In the genomic region with DNA sequence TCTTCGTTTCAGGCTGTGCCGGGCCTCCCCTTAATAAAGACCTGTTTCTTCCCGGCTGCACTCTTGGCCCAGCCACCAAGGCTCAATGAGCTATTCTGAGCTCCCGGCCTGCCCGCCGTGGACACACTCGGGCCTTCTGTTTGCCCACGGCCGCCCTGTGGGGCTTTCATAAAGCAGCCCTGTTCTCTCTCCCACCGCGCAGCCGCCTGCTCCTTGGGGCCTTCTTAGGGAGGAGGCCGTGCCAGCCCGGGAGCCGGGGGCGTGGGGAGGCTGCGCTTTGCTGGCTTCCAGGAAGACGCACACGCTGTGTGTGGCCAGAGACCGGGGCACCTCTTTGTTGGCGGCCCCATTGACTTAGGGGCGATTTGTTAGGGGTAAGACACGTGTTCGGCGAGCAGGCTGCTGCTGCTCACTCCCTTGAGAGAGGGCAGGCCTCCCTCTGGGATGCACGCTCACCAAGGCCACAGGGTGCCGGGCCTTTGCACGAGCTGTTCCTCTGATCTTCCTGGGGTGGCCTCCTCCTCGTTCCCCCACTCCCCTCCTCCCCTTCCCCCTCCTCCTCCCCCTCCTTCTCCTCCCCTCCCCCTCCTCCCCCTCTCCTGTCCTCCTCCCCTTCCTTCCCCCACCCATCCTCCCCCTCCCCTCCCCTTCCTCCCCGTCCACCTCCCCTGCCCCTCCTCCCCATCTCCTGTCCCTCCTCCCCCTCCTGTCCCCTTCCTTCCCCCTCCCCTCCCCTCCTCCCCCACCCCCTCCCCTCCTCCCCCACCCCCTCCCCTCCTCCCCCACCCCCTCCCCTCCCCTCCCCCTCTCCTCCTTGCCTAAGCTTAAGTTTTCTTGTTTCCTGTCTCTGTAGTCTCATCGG, we compare ENCODE assay signal across 12 cellular contexts. TPM values are rescaled to one million over a fixed set of nuclear protein-coding genes. Genes with fewer than 3 reads are reported as not detected.
DNase-seq lines count a peak whose midpoint lies in the region; ATAC-seq and TF ChIP-seq lines count a peak whose summit lies in the region.
"Had no signal": no experiment of that assay in that cellular context is flagged by ENCODE, and none has a peak within 500 bp of the region (broad histone marks: within the 10 kb centered on the region; RNA-seq: fewer than 3 reads in every experiment).

No MANE protein-coding gene starts in this region.

- no peak for ATAC-seq in activated naive CD8-positive, alpha-beta T cell treated with anti-CD3 and anti-CD28 coated beads, Interleukin-2, amount 10 ng/mL, durations not matched to agents 7 days and 5 days (ENCODE audit: low read depth)
- no peak for ATAC-seq in activated naive CD8-positive, alpha-beta T cell treated with anti-CD3 and anti-CD28 coated beads, Interleukin-2, amount 50 U/mL, for 24 hours
- ATAC-seq: gastroesophageal sphincter had no signal

- H3K27ac Mint-ChIP-seq in activated naive CD8-positive, alpha-beta T cell treated with anti-CD3 and anti-CD28 coated beads, Interleukin-2, amount 10 ng/mL, durations not matched to agents 7 days and 5 days, result peak overlapping the region; percentile 51
- no peak overlapping the region for H3K27ac Mint-ChIP-seq in activated naive CD8-positive, alpha-beta T cell treated with anti-CD3 and anti-CD28 coated beads, Interleukin-2, amount 50 U/mL, for 24 hours
- H3K27ac Mint-ChIP-seq in type B pancreatic cell, result peak overlapping the region; percentile 39

- POLR2A ChIA-PET in activated naive CD8-positive, alpha-beta T cell treated with anti-CD3 and anti-CD28 coated beads, Interleukin-2, amount 10 ng/mL, durations not matched to agents 7 days and 5 days (lab: Charles Lee), result no interaction called here

- no peaks in the 10 kb centered on the region for H3K36me3 Mint-ChIP-seq in activated naive CD8-positive, alpha-beta T cell treated with anti-CD3 and anti-CD28 coated beads, Interleukin-2, amount 10 ng/mL, durations not matched to agents 7 days and 5 days
- H3K36me3 Mint-ChIP-seq in activated naive CD8-positive, alpha-beta T cell treated with anti-CD3 and anti-CD28 coated beads, Interleukin-2, amount 50 U/mL, for 24 hours (ENCODE audit: low read depth), result no peaks in the 10 kb centered on the region
- no peaks in the 10 kb centered on the region for H3K36me3 Mint-ChIP-seq in type B pancreatic cell
- H3K36me3 Mint-ChIP-seq: IgD-negative memory B cell had no signal

- no peak overlapping the region for H3K4me3 Mint-ChIP-seq in activated naive CD8-positive, alpha-beta T cell treated with anti-CD3 and anti-CD28 coated beads, Interleukin-2, amount 10 ng/mL, durations not matched to agents 7 days and 5 days
- H3K4me3 Mint-ChIP-seq in activated naive CD8-positive, alpha-beta T cell treated with anti-CD3 and anti-CD28 coated beads, Interleukin-2, amount 50 U/mL, for 24 hours, result no peak overlapping the region
- H3K4me3 Mint-ChIP-seq in type B pancreatic cell, result peak overlapping the region; percentile 34
- H3K4me3 Mint-ChIP-seq: IgD-negative memory B cell had no signal

- H3K4me1 Mint-ChIP-seq in activated naive CD8-positive, alpha-beta T cell treated with anti-CD3 and anti-CD28 coated beads, Interleukin-2, amount 10 ng/mL, durations not matched to agents 7 days and 5 days, result peaks cover 5% of the 10 kb centered on the region
- H3K4me1 Mint-ChIP-seq in activated naive CD8-positive, alpha-beta T cell treated with anti-CD3 and anti-CD28 coated beads, Interleukin-2, amount 50 U/mL, for 24 hours, result peaks cover 3% of the 10 kb centered on the region
- H3K4me1 Mint-ChIP-seq in type B pancreatic cell (ENCODE audit: unreplicated experiment), result peaks cover 16% of the 10 kb centered on the region
- H3K4me1 Mint-ChIP-seq: IgD-negative memory B cell had no signal

- H3K9me3 Mint-ChIP-seq in activated naive CD8-positive, alpha-beta T cell treated with anti-CD3 and anti-CD28 coated beads, Interleukin-2, amount 10 ng/mL, durations not matched to agents 7 days and 5 days, result no peaks in the 10 kb centered on the region
- no peaks in the 10 kb centered on the region for H3K9me3 Mint-ChIP-seq in activated naive CD8-positive, alpha-beta T cell treated with anti-CD3 and anti-CD28 coated beads, Interleukin-2, amount 50 U/mL, for 24 hours
- H3K9me3 Mint-ChIP-seq in type B pancreatic cell, result no peaks in the 10 kb centered on the region
- H3K9me3 Mint-ChIP-seq: IgD-negative memory B cell had no signal

- TF ChIP-seq CTCF in type B pancreatic cell (conservative IDR thresholded peaks at IDR 0.05), result no peak

- DNase-seq in activated naive CD8-positive, alpha-beta T cell treated with anti-CD3 and anti-CD28 coated beads, Interleukin-2, amount 10 ng/mL, durations not matched to agents 7 days and 5 days, result no peak
- no peak for DNase-seq in activated naive CD8-positive, alpha-beta T cell treated with anti-CD3 and anti-CD28 coated beads, Interleukin-2, amount 50 U/mL, for 24 hours
- DNase-seq in ecto neural progenitor cell (ENCODE audit: low spot score) (peak; percentile 83), midbrain (lab: John Stamatoyannopoulos, UW) (peak; percentile 90), type B pancreatic cell (ENCODE audit: extremely low spot score, unreplicated experiment) (no peak), HPDE6-E6E7 (ENCODE audit: extremely low spot score) (no peak), hepatic stellate cell (ENCODE audit: low spot score) (no peak), HK-2 (ENCODE audit: unreplicated experiment) (no peak)
- DNase-seq: NCI-H82, WERI-Rb-1 had no signal

- H3K27me3 Mint-ChIP-seq in activated naive CD8-positive, alpha-beta T cell treated with anti-CD3 and anti-CD28 coated beads, Interleukin-2, amount 10 ng/mL, durations not matched to agents 7 days and 5 days, result no peaks in the 10 kb centered on the region
- no peaks in the 10 kb centered on the region for H3K27me3 Mint-ChIP-seq in activated naive CD8-positive, alpha-beta T cell treated with anti-CD3 and anti-CD28 coated beads, Interleukin-2, amount 50 U/mL, for 24 hours
- H3K27me3 Mint-ChIP-seq in type B pancreatic cell, result no peaks in the 10 kb centered on the region

RNA-seq across cellular contexts. Expression of a gene that starts 11.3 kb away (rescaled TPM):
- total RNA-seq in activated naive CD8-positive, alpha-beta T cell treated with anti-CD3 and anti-CD28 coated beads, Interleukin-2, amount 10 ng/mL, durations not matched to agents 7 days and 5 days, result 10 to 100 TPM; 23.9 to 24.3 TPM
- 19.1 and 21.4 TPM in 2 replicates for total RNA-seq in type B pancreatic cell (ENCODE audit: low replicate concordance)

RNA-seq across cellular contexts. Expression of a gene that starts 17.6 kb away (rescaled TPM):
- 10 to 100 TPM; 74.6 to 80.0 TPM for total RNA-seq in activated naive CD8-positive, alpha-beta T cell treated with anti-CD3 and anti-CD28 coated beads, Interleukin-2, amount 10 ng/mL, durations not matched to agents 7 days and 5 days
- total RNA-seq in type B pancreatic cell (ENCODE audit: low replicate concordance), result 61.3 and 73.0 TPM in 2 replicates

RNA-seq across cellular contexts. Expression of a gene that starts 33.6 kb away (rescaled TPM):
- total RNA-seq in activated naive CD8-positive, alpha-beta T cell treated with anti-CD3 and anti-CD28 coated beads, Interleukin-2, amount 10 ng/mL, durations not matched to agents 7 days and 5 days, result 1 to 10 TPM in 1 of 2 experiments, not detected in 1; 1.5 TPM
- 58.9 and 80.8 TPM in 2 replicates for total RNA-seq in type B pancreatic cell (ENCODE audit: low replicate concordance)

RNA-seq across cellular contexts. Expression of a gene that starts 55.2 kb away (rescaled TPM):
- 10 to 100 TPM; 21.5 to 23.9 TPM for total RNA-seq in activated naive CD8-positive, alpha-beta T cell treated with anti-CD3 and anti-CD28 coated beads, Interleukin-2, amount 10 ng/mL, durations not matched to agents 7 days and 5 days
- total RNA-seq in type B pancreatic cell (ENCODE audit: low replicate concordance), result 33.9 and 35.9 TPM in 2 replicates

Comparison
In these comparisons a context has a peak if more than half of its experiments do, and no peak if none do; other contexts are left out.
1. DNase-seq: peak in ecto neural progenitor cell (single experiment) and midbrain (single experiment); none in activated naive CD8-positive, alpha-beta T cell treated with anti-CD3 and anti-CD28 coated beads, Interleukin-2, amount 10 ng/mL, durations not matched to agents 7 days and 5 days (single experiment), activated naive CD8-positive, alpha-beta T cell treated with anti-CD3 and anti-CD28 coated beads, Interleukin-2, amount 50 U/mL, for 24 hours (single experiment), type B pancreatic cell (single experiment), HPDE6-E6E7 (single experiment), hepatic stellate cell (single experiment) and HK-2 (single experiment).
2. RNA of a gene that starts 33.6 kb away (total RNA-seq): 58.9 to 80.8 TPM in type B pancreatic cell; 1.5 TPM in activated naive CD8-positive, alpha-beta T cell treated with anti-CD3 and anti-CD28 coated beads, Interleukin-2, amount 10 ng/mL, durations not matched to agents 7 days and 5 days; every median in the first group is over 10 times any median in the second.